In genomic region chr16:58379736-58380135, GRCh38 we compare ENCODE assay signal across 26 cellular contexts.
"Had no signal": no experiment of that assay in that cellular context is flagged by ENCODE, and none has a peak within 500 bp of the region (broad histone marks: within the 10 kb centered on the region; RNA-seq: fewer than 3 reads in every experiment).

No MANE protein-coding gene starts in this region.

- H2AFZ ChIP-seq: neural progenitor cell, parathyroid adenoma had no signal

- H3K79me2 ChIP-seq: parathyroid adenoma had no signal

- H3K27me3 ChIP-seq: neural progenitor cell, ovary, right lobe of liver, sigmoid colon, testis, upper lobe of right lung, uterus had no signal

- H3K4me3 ChIP-seq: neural progenitor cell, ovary, psoas muscle, right lobe of liver, sigmoid colon, suprapubic skin, testis, tibial artery, transverse colon, upper lobe of right lung, uterus had no signal

- DNase-seq: natural killer cell; occipital lobe; ovary; posterior cingulate gyrus; psoas muscle; right cardiac atrium; right lobe of liver; sigmoid colon; small intestine; stimulated activated CD4-positive, alpha-beta T cell treated with anti-CD3 and anti-CD28 coated beads, Interleukin-15, amount 100 ng/mL, for 24 hours; stimulated activated CD4-positive, alpha-beta T cell treated with anti-CD3 and anti-CD28 coated beads, Interleukin-4, amount 100 ng/mL, for 1 hour; stimulated activated CD4-positive, alpha-beta T cell treated with anti-CD3 and anti-CD28 coated beads, Interleukin-4, amount 100 ng/mL, for 4 hours; stimulated activated CD8-positive, alpha-beta memory T cell treated with anti-CD3 and anti-CD28 coated beads, Interleukin-4, amount 100 ng/mL, for 48 hours; stimulated activated naive CD4-positive, alpha-beta T cell; stimulated activated naive CD8-positive, alpha-beta T cell treated with anti-CD3 and anti-CD28 coated beads, Interleukin-15, amount 100 ng/mL, for 72 hours; stimulated activated naive CD8-positive, alpha-beta T cell treated with anti-CD3 and anti-CD28 coated beads, Interleukin-15, Interleukin-2, amounts not matched to agents 100 U/mL and 50 U/mL, for 24 hours; substantia nigra; testis; tibial artery; transverse colon; upper lobe of right lung; uterus had no signal

- ATAC-seq: natural killer cell; psoas muscle; right cardiac atrium; right lobe of liver; stimulated activated memory B cell treated with anti-CD40 and anti-IgM and Interleukin-4, amounts not matched to agents 10 μg/mL and 1 μg/mL and 100 μg/mL, for 72 hours; stimulated activated naive CD8-positive, alpha-beta T cell treated with anti-CD3 and anti-CD28 coated beads, Interleukin-15, amount 100 ng/mL, for 72 hours; stimulated activated naive CD8-positive, alpha-beta T cell treated with anti-CD3 and anti-CD28 coated beads, Interleukin-15, Interleukin-2, amounts not matched to agents 100 U/mL and 50 U/mL, for 24 hours; upper lobe of right lung had no signal

- H3K36me3 ChIP-seq: neural progenitor cell, ovary, right lobe of liver, sigmoid colon, suprapubic skin, tibial artery, transverse colon, upper lobe of right lung, uterus had no signal

- H3K9ac ChIP-seq: neural progenitor cell, parathyroid adenoma had no signal

- H3K27ac ChIP-seq: neural progenitor cell, ovary, parathyroid adenoma, psoas muscle, right lobe of liver, sigmoid colon, suprapubic skin, testis, tibial artery, transverse colon, upper lobe of right lung, uterus had no signal

- FAIRE-seq: small intestine had no signal

- H3K4me2 ChIP-seq: neural progenitor cell had no signal

- H3K4me1 ChIP-seq: neural progenitor cell, parathyroid adenoma, psoas muscle, right lobe of liver, sigmoid colon, testis, tibial artery, upper lobe of right lung, uterus had no signal

- H3K9me3 ChIP-seq: ovary, psoas muscle, right lobe of liver, sigmoid colon, suprapubic skin, testis, tibial artery, transverse colon, upper lobe of right lung, uterus had no signal
